In the genomic region with DNA sequence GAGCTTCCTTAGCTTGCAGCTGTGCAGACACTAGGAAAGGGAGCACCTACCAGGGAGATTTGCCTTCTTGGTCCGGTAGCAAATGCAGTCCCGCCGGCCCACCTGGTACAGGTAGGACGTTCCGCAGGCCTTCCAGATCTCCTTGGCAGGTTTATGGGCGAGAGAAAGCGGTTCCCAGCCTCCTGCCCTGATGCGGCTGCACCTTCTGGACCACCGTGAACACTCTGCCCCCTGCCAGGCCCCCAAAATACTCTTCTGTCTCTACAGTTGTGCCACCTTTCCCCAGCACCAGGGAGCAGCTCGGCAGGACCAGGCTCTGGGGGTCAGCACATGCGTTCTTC, we compare ENCODE assay signal across 9 cellular contexts.
A peak's percentile ranks its signal among the peaks of the same experiment; 100 is the strongest.
DNase-seq lines count a peak whose midpoint lies in the region; ATAC-seq and TF ChIP-seq lines count a peak whose summit lies in the region.
"Had no signal": no experiment of that assay in that cellular context is flagged by ENCODE, and none has a peak within 500 bp of the region (broad histone marks: within the 10 kb centered on the region; RNA-seq: fewer than 3 reads in every experiment).

No MANE protein-coding gene starts in this region.

- H3K27me3 ChIP-seq in right cardiac atrium (ENCODE audit: control insufficient read depth, insufficient read depth): no peaks in the 10 kb centered on the region
- H3K27me3 ChIP-seq in vagina: no peaks in the 10 kb centered on the region
- peaks cover 6% of the 10 kb centered on the region for H3K27me3 ChIP-seq in suprapubic skin

- H3K4me1 ChIP-seq in right cardiac atrium (ENCODE audit: control insufficient read depth, insufficient read depth, low read length): no peaks in the 10 kb centered on the region
- H3K4me1 ChIP-seq in vagina: peaks cover 17% of the 10 kb centered on the region
- peaks cover 6% of the 10 kb centered on the region for H3K4me1 ChIP-seq in suprapubic skin

- H3K4me1 Mint-ChIP-seq in effector memory CD8-positive, alpha-beta T cell (ENCODE audit: low read depth in 2 of 2): peaks cover 4 to 6% of the 10 kb centered on the region in 2 donors
- H3K4me1 Mint-ChIP-seq in nephron: peaks cover 16% of the 10 kb centered on the region

- no peak overlapping the region for H3K27ac Mint-ChIP-seq in effector memory CD8-positive, alpha-beta T cell
- H3K27ac Mint-ChIP-seq in nephron: no peak overlapping the region

- H3K9me3 Mint-ChIP-seq in effector memory CD8-positive, alpha-beta T cell: no peaks in the 10 kb centered on the region
- H3K9me3 Mint-ChIP-seq in nephron: no peaks in the 10 kb centered on the region
- H3K9me3 Mint-ChIP-seq: activated T-cell treated with anti-CD3 and anti-CD28 coated beads, Interleukin-2, amount 50 U/mL, for 4 hours had no signal

- TF ChIP-seq CTCF in nephron (IDR thresholded peaks at IDR 0.05; ENCODE audit: unreplicated experiment in 3 of 3): no peak
- TF ChIP-seq CTCF in vagina (IDR thresholded peaks at IDR 0.05): no peak
- no peak for TF ChIP-seq CTCF in suprapubic skin (IDR thresholded peaks at IDR 0.05)

- H3K9me3 ChIP-seq in right cardiac atrium (ENCODE audit: control insufficient read depth, low read length) (no peaks in the 10 kb centered on the region), vagina (no peaks in the 10 kb centered on the region), suprapubic skin (no peaks in the 10 kb centered on the region)

- peaks cover 9 to 22% of the 10 kb centered on the region in 2 donors for H3K27me3 Mint-ChIP-seq in effector memory CD8-positive, alpha-beta T cell
- H3K27me3 Mint-ChIP-seq in nephron (ENCODE audit: low read depth): peaks cover 27% of the 10 kb centered on the region

- no peak for TF ChIP-seq EP300 in suprapubic skin (IDR thresholded peaks at IDR 0.05)

- ATAC-seq in right cardiac atrium: peak in 1 of 2 donors; percentile 8
- no peak for ATAC-seq in Right ventricle myocardium inferior
- ATAC-seq in effector memory CD8-positive, alpha-beta T cell (replicated peaks): no peak

- H3K4me3 ChIP-seq in right cardiac atrium (ENCODE audit: low read length) (peak overlapping the region; percentile 56), vagina (peak overlapping the region; percentile 40 to 52), suprapubic skin (no peak overlapping the region)

- WGBS in right cardiac atrium: 78% methylated on average over 11 of the region's 11 CpGs
- WGBS in suprapubic skin: 77% methylated on average over 8 of the region's 11 CpGs

- H3K4me3 Mint-ChIP-seq in effector memory CD8-positive, alpha-beta T cell: peak overlapping the region; percentile 37 to 55
- H3K4me3 Mint-ChIP-seq in nephron: peak overlapping the region; percentile 74 to 75 (median 74)

- DNase-seq in right cardiac atrium (peak in 1 of 3 donors; percentile 51), Right ventricle myocardium inferior (ENCODE audit: missing footprints) (no peak), vagina (ENCODE audit: extremely low spot score in 2 of 2) (no peak), NCI-H446 treated with DMSO at 0.1 percent for 48 hours (lab: John Stamatoyannopoulos, UW) (no peak), suprapubic skin (ENCODE audit: low spot score in 2 of 2) (no peak), NCI-H1694 (lab: John Stamatoyannopoulos, UW) (no peak)
- no peak for DNase-seq in effector memory CD8-positive, alpha-beta T cell

- intact Hi-C loops in right cardiac atrium (cut with DNase I) (loop anchor here in 2 of 4 donors (10.0 kb wide), 3 partner anchors 199 to 221 kb away; no protein-coding TSS in a partner anchor), Right ventricle myocardium inferior (cut with DNase I) (loop anchor here (5.0 kb wide), 1 partner anchor 207 kb away; no protein-coding TSS in a partner anchor), vagina (cut with DNase I) (no loop called here)

- TF ChIP-seq POLR2A in vagina (IDR thresholded peaks at IDR 0.05) (no peak), suprapubic skin (IDR thresholded peaks at IDR 0.05) (no peak)

- H3K36me3 ChIP-seq in vagina (no peaks in the 10 kb centered on the region), suprapubic skin (no peaks in the 10 kb centered on the region)

- H3K27ac ChIP-seq in right cardiac atrium (ENCODE audit: low read length) (no peak overlapping the region), vagina (peak overlapping the region; percentile 67), suprapubic skin (no peak overlapping the region)

- no peaks in the 10 kb centered on the region for H3K36me3 Mint-ChIP-seq in effector memory CD8-positive, alpha-beta T cell (ENCODE audit: insufficient read depth)
- no peaks in the 10 kb centered on the region for H3K36me3 Mint-ChIP-seq in nephron (ENCODE audit: low read depth)
